21 cellular contexts compared by ENCODE assay signal in genomic region chr11:72067266-72067665, GRCh38. TPM values are rescaled to one million over a fixed set of nuclear protein-coding genes. Genes with fewer than 3 reads are reported as not detected.
DNase-seq lines count a peak whose midpoint lies in the region; ATAC-seq, FAIRE-seq and TF ChIP-seq lines count a peak whose summit lies in the region.
"Had no signal": no experiment of that assay in that cellular context is flagged by ENCODE, and none has a peak within 500 bp of the region (broad histone marks: within the 10 kb centered on the region; RNA-seq: fewer than 3 reads in every experiment).

No MANE protein-coding gene starts in this region.

- no peak for TF ChIP-seq RAD21 in SK-N-SH (IDR thresholded peaks at IDR 0.05; ENCODE audit: low read length)

- H3K4me1 ChIP-seq in SK-N-SH (ENCODE audit: control insufficient read depth in 1 of 2, insufficient read depth in 2 of 2, low read depth in 1 of 2, low read length in 1 of 2) (peaks cover 19 to 47% of the 10 kb centered on the region in 2 experiments), thoracic aorta (ENCODE audit: control insufficient read depth in 1 of 2, low read depth in 2 of 2) (peaks cover 28 to 42% of the 10 kb centered on the region in 2 donors)

- CTCF ChIA-PET in SK-N-SH (lab: Yijun Ruan, JAX): interaction anchor here (0.7 to 4.2 kb wide), 7 partner anchors 19 to 116 kb away, joined by 3 to 18 read pairs (median 3); no protein-coding TSS in a partner anchor

- H3K27me3 ChIP-seq in SK-N-SH (ENCODE audit: insufficient read depth) (no peaks in the 10 kb centered on the region), thoracic aorta (replicated peaks; ENCODE audit: insufficient read depth) (no peaks in the 10 kb centered on the region)
- H3K27me3 ChIP-seq: body of pancreas had no signal

- H3K79me2 ChIP-seq in SK-N-SH (ENCODE audit: insufficient read depth): peaks cover 99% of the 10 kb centered on the region

- no peak overlapping the region for H3K4me3 Mint-ChIP-seq in nephron
- H3K4me3 Mint-ChIP-seq: activated CD8-positive, alpha-beta memory T cell treated with anti-CD3 and anti-CD28 coated beads, Interleukin-2, amount 10 ng/mL, durations not matched to agents 7 days and 5 days; CD8-positive, alpha-beta T cell; T-helper 17 cell had no signal

- ATAC-seq in SK-N-SH treated with all-trans-retinoic acid at 6 μM for 48 hours: no peak
- ATAC-seq in thoracic aorta (ENCODE audit: insufficient number of reproducible peaks, low FRiP score, low read depth): no peak
- ATAC-seq: activated CD8-positive, alpha-beta memory T cell treated with anti-CD3 and anti-CD28 coated beads, Interleukin-2, amount 10 ng/mL, durations not matched to agents 7 days and 5 days; body of pancreas; CD8-positive, alpha-beta T cell; T-helper 17 cell had no signal

- TF ChIP-seq CTCF in SK-N-SH (IDR thresholded peaks at IDR 0.05) (no peak), nephron (IDR thresholded peaks at IDR 0.05; ENCODE audit: unreplicated experiment in 3 of 3) (no peak), thoracic aorta (IDR thresholded peaks at IDR 0.05) (no peak), lower leg skin (IDR thresholded peaks at IDR 0.05) (no peak)

- peaks cover 3 to 8% of the 10 kb centered on the region in 2 experiments for H3K36me3 ChIP-seq in SK-N-SH (replicated peaks in 1 of 2; ENCODE audit: control insufficient read depth in 1 of 2, insufficient read depth in 2 of 2, low read length in 1 of 2)
- no peaks in the 10 kb centered on the region for H3K36me3 ChIP-seq in thoracic aorta

- H3K27ac ChIP-seq in SK-N-SH (ENCODE audit: low read depth in 2 of 2, low read length in 1 of 2) (peak overlapping the region in 1 of 2 experiments; percentile 24; a peak in 2 of 4 replicates), cingulate gyrus (ENCODE audit: low read depth, low read length) (peak overlapping the region; percentile 1), thoracic aorta (peak overlapping the region; percentile 11 to 13)
- H3K27ac ChIP-seq: body of pancreas had no signal

- H3K27me3 Mint-ChIP-seq in nephron (ENCODE audit: low read depth): no peaks in the 10 kb centered on the region
- H3K27me3 Mint-ChIP-seq: activated CD8-positive, alpha-beta memory T cell treated with anti-CD3 and anti-CD28 coated beads, Interleukin-2, amount 10 ng/mL, durations not matched to agents 7 days and 5 days; T-helper 17 cell had no signal

- TF ChIP-seq EP300 in SK-N-SH (IDR thresholded peaks at IDR 0.05; ENCODE audit: borderline replicate concordance in 1 of 2, low read depth in 1 of 2, low read length in 1 of 2): no peak

- no peaks in the 10 kb centered on the region for H4K20me1 ChIP-seq in SK-N-SH (ENCODE audit: insufficient read depth)

- no peaks in the 10 kb centered on the region for H3K9me3 ChIP-seq in SK-N-SH
- no peaks in the 10 kb centered on the region for H3K9me3 ChIP-seq in thoracic aorta
- H3K9me3 ChIP-seq: body of pancreas had no signal

- DNase-seq in SK-N-SH: no peak
- no peak for DNase-seq in thoracic aorta (ENCODE audit: low spot score)
- no peak for DNase-seq in NOMO-1 treated with dmso at 0.1 percent for 144 hours (lab: John Stamatoyannopoulos, UW; ENCODE audit: unreplicated experiment)
- no peak for DNase-seq in lower leg skin (ENCODE audit: low spot score in 2 of 2)
- no peak for DNase-seq in urothelium cell line (ENCODE audit: low spot score)
- DNase-seq: activated CD8-positive, alpha-beta memory T cell treated with anti-CD3 and anti-CD28 coated beads, Interleukin-2, amount 10 ng/mL, durations not matched to agents 7 days and 5 days; activated naive CD4-positive, alpha-beta T cell; body of pancreas; CD8-positive, alpha-beta T cell; EL; NCI-H1436 treated with DMSO at 0.1 percent for 48 hours; NCI-H446; SHP77; stimulated activated naive CD4-positive, alpha-beta T cell; T-helper 17 cell had no signal

- H2AFZ ChIP-seq in SK-N-SH (ENCODE audit: low read depth): no peak overlapping the region

- TF ChIP-seq POLR2A in lower leg skin (IDR thresholded peaks at IDR 0.05): no peak

- peaks cover 25% of the 10 kb centered on the region for H3F3A ChIP-seq in SK-N-SH (replicated peaks; ENCODE audit: insufficient read depth)

- POLR2A ChIA-PET in SK-N-SH (lab: Yijun Ruan, JAX): interaction anchor here (0.6 kb wide), 1 partner anchor 52 kb away, joined by 3 read pairs; no protein-coding TSS in a partner anchor

- FAIRE-seq in urothelium cell line (lab: Jason Lieb, UNC): no peak

- peak overlapping the region; percentile 3 to 85 (median 18) for H3K27ac Mint-ChIP-seq in nephron
- H3K27ac Mint-ChIP-seq: activated CD8-positive, alpha-beta memory T cell treated with anti-CD3 and anti-CD28 coated beads, Interleukin-2, amount 10 ng/mL, durations not matched to agents 7 days and 5 days; CD8-positive, alpha-beta T cell; T-helper 17 cell had no signal

- H3K36me3 Mint-ChIP-seq in nephron (ENCODE audit: low read depth): peaks cover 16% of the 10 kb centered on the region

- H3K9ac ChIP-seq in SK-N-SH: no peak overlapping the region

- no peaks in the 10 kb centered on the region for H3K9me2 ChIP-seq in SK-N-SH

- intact Hi-C loops in lower leg skin (cut with DNase I; ENCODE audit: low total_unique reads): no loop called here

- H3K9me3 Mint-ChIP-seq in nephron: no peaks in the 10 kb centered on the region
- H3K9me3 Mint-ChIP-seq: CD8-positive, alpha-beta T cell had no signal

- H3K4me1 Mint-ChIP-seq in nephron: peaks cover 39% of the 10 kb centered on the region

- H3K4me2 ChIP-seq in SK-N-SH: peak overlapping the region; percentile 53; the same call in 1 of the 2 replicates

- H3K4me3 ChIP-seq in SK-N-SH (ENCODE audit: low read depth in 2 of 2, low read length in 1 of 2) (no peak overlapping the region), thoracic aorta (no peak overlapping the region), lower leg skin (ENCODE audit: low read depth, poor library complexity, severe bottlenecking) (no peak overlapping the region)
- H3K4me3 ChIP-seq: body of pancreas, lung had no signal

TF ChIP-seq in SK-N-SH, 30 proteins besides CTCF, POLR2A, EP300 and RAD21 (continues in another document):
- no peak for TF ChIP-seq USF1 (IDR thresholded peaks at IDR 0.05; ENCODE audit: borderline replicate concordance, low read depth)
- no peak for TF ChIP-seq NRF1 (IDR thresholded peaks at IDR 0.05; ENCODE audit: low read depth, low read length)
- no peak for TF ChIP-seq MXI1 (IDR thresholded peaks at IDR 0.05; ENCODE audit: low read depth, low read length)
- no peak for TF ChIP-seq ELF1 (IDR thresholded peaks at IDR 0.05)
- TF ChIP-seq CHD2 (IDR thresholded peaks at IDR 0.05; ENCODE audit: low read length, partially characterized antibody): no peak
- TF ChIP-seq GATA2 (CRISPR knock-in tag; IDR thresholded peaks at IDR 0.05): no peak
- TF ChIP-seq SMC3 (IDR thresholded peaks at IDR 0.05; ENCODE audit: low read depth, low read length): no peak
- no peak for TF ChIP-seq TAF1 (IDR thresholded peaks at IDR 0.05; ENCODE audit: borderline replicate concordance, low read depth, low read length)

TF ChIP-seq in SK-N-SH treated with all-trans-retinoic acid at 6 μM for 48 hours, 23 proteins besides CTCF, POLR2A, EP300 and RAD21 (continues in another document):
- TF ChIP-seq OSR1 (CRISPR knock-in tag; IDR thresholded peaks at IDR 0.05) (no peak), ZNF70 (CRISPR knock-in tag; IDR thresholded peaks at IDR 0.05) (no peak), BACH2 (CRISPR knock-in tag; IDR thresholded peaks at IDR 0.05; ENCODE audit: borderline replicate concordance) (no peak), ZFP3 (CRISPR knock-in tag; IDR thresholded peaks at IDR 0.05) (no peak)
- TF ChIP-seq, protein P1, sequence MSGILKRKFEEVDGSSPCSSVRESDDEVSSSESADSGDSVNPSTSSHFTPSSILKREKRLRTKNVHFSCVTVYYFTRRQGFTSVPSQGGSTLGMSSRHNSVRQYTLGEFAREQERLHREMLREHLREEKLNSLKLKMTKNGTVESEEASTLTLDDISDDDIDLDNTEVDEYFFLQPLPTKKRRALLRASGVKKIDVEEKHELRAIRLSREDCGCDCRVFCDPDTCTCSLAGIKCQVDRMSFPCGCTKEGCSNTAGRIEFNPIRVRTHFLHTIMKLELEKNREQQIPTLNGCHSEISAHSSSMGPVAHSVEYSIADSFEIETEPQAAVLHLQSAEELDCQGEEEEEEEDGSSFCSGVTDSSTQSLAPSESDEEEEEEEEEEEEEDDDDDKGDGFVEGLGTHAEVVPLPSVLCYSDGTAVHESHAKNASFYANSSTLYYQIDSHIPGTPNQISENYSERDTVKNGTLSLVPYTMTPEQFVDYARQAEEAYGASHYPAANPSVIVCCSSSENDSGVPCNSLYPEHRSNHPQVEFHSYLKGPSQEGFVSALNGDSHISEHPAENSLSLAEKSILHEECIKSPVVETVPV (CRISPR knock-in tag; IDR thresholded peaks at IDR 0.05): no peak

RNA-seq across cellular contexts. Expression of gene NUMA1, which starts 13.1 kb away (rescaled TPM):
- 111 TPM in 2 replicates for polyA plus RNA-seq in SK-N-SH (2012; rRNA removed)
- 32.2 and 47.9 TPM in 2 replicates for polyA plus RNA-seq in SK-N-SH (2012; cell fraction: cytosol; rRNA removed)
- 295 and 336 TPM in 2 replicates for polyA plus RNA-seq in SK-N-SH (2012; cell fraction: nucleus; rRNA removed)
- 100 to 1,000 TPM; 282 to 286 TPM for total RNA-seq in thoracic aorta
- 100 to 1,000 TPM; 356 to 592 (median 409) TPM for total RNA-seq in lower leg skin

RNA-seq across cellular contexts. Expression of gene LRRC51, which starts 13.4 kb away (rescaled TPM):
- 7.3 and 8.0 TPM in 2 replicates for polyA plus RNA-seq in SK-N-SH (2012; rRNA removed)
- polyA plus RNA-seq in SK-N-SH (2012; cell fraction: cytosol; rRNA removed): 6.2 and 8.5 TPM in 2 replicates
- polyA plus RNA-seq in SK-N-SH (2012; cell fraction: nucleus; rRNA removed): 6.0 and 7.2 TPM in 2 replicates
- total RNA-seq in thoracic aorta (10 to 100 TPM in 1 of 2 donors, 1 to 10 TPM in 1; 6.1 to 24.0 TPM), lower leg skin (10 to 100 TPM in 1 of 4 donors, 1 to 10 TPM in 3; 1.9 to 16.9 (median 4.9) TPM)

RNA-seq across cellular contexts. Expression of gene LAMTOR1, which starts 35.8 kb away (rescaled TPM):
- 128 and 129 TPM in 2 replicates for polyA plus RNA-seq in SK-N-SH (2012; rRNA removed)
- 97.5 and 122 TPM in 2 replicates for polyA plus RNA-seq in SK-N-SH (2012; cell fraction: cytosol; rRNA removed)
- 84.1 and 89.5 TPM in 2 replicates for polyA plus RNA-seq in SK-N-SH (2012; cell fraction: nucleus; rRNA removed)
- total RNA-seq in thoracic aorta: 10 to 100 TPM; 68.1 to 94.4 TPM
- total RNA-seq in lower leg skin: 100 to 1,000 TPM in 2 of 4 donors, 10 to 100 TPM in 2; 83.6 to 112 (median 99.9) TPM

RNA-seq across cellular contexts. Expression of gene TOMT, which starts 38.5 kb away (rescaled TPM):
- not detected in 2 replicates for polyA plus RNA-seq in SK-N-SH (2012; rRNA removed)
- not detected in 2 replicates for polyA plus RNA-seq in SK-N-SH (2012; cell fraction: cytosol; rRNA removed)
- polyA plus RNA-seq in SK-N-SH (2012; cell fraction: nucleus; rRNA removed): 0.18 and 0.58 TPM in 2 replicates
- total RNA-seq in thoracic aorta (not detected), lower leg skin (not detected)
- total RNA-seq: A172; body of pancreas; CD8-positive, alpha-beta T cell; H4; lung; T-helper 17 cell had no signal
- polyA plus RNA-seq: lung had no signal

RNA-seq across cellular contexts. Expression of gene ANAPC15, which starts 45.2 kb away (rescaled TPM):
- 85.6 and 92.3 TPM in 2 replicates for polyA plus RNA-seq in SK-N-SH (2012; rRNA removed)
- 121 and 159 TPM in 2 replicates for polyA plus RNA-seq in SK-N-SH (2012; cell fraction: cytosol; rRNA removed)
- 32.9 and 39.9 TPM in 2 replicates for polyA plus RNA-seq in SK-N-SH (2012; cell fraction: nucleus; rRNA removed)
- total RNA-seq in thoracic aorta: 10 to 100 TPM in 1 of 2 donors, 1 to 10 TPM in 1; 9.8 to 24.2 TPM
- 10 to 100 TPM in 3 of 4 donors, 1 to 10 TPM in 1; 5.0 to 27.8 (median 24.9) TPM for total RNA-seq in lower leg skin
